Comparison of ENCODE assay signal across 8 cellular contexts in genomic region chr7:17680943-17681351, GRCh38.
DNase-seq lines count a peak whose midpoint lies in the region; ATAC-seq, FAIRE-seq and TF ChIP-seq lines count a peak whose summit lies in the region.

No MANE protein-coding gene starts in this region.

- no peak overlapping the region for H3K4me3 ChIP-seq in CD4-positive, CD25-positive, alpha-beta regulatory T cell (ENCODE audit: low read depth, low read length)
- no peak overlapping the region for H3K4me3 ChIP-seq in astrocyte (ENCODE audit: insufficient read depth, low read depth, low read length)
- H3K4me3 ChIP-seq in keratinocyte (ENCODE audit: control insufficient read depth in 2 of 3, extremely low read depth in 1 of 3, insufficient read depth in 2 of 3, low read depth in 1 of 3, low read length in 3 of 3): no peak overlapping the region
- H3K4me3 ChIP-seq in upper lobe of right lung: no peak overlapping the region

- ATAC-seq in CD4-positive, CD25-positive, alpha-beta regulatory T cell (ENCODE audit: low read depth in 2 of 2): no peak
- no peak for ATAC-seq in upper lobe of right lung
- no peak for ATAC-seq in activated CD4-positive, CD25-positive, alpha-beta regulatory T cell treated with anti-CD3 and anti-CD28 coated beads, Interleukin-2, amount 50 U/mL, for 24 hours

- TF ChIP-seq CTCF in HFFc6 (IDR thresholded peaks at IDR 0.05): peak; percentile 90
- TF ChIP-seq CTCF in astrocyte (IDR thresholded peaks at IDR 0.05; ENCODE audit: insufficient read depth, low read depth, low read length): peak; percentile 46
- TF ChIP-seq CTCF in keratinocyte (optimal IDR thresholded peaks at IDR 0.05 in 1 of 3, IDR thresholded peaks at IDR 0.05 in 1 of 3, conservative IDR thresholded peaks at IDR 0.05 in 1 of 3; ENCODE audit: extremely low read depth in 1 of 3, insufficient read depth in 2 of 3, low read length in 3 of 3): peak in 1 of 3 experiments; percentile 36
- TF ChIP-seq CTCF in upper lobe of right lung (IDR thresholded peaks at IDR 0.05): peak; percentile 65
- TF ChIP-seq CTCF in GM20000 (IDR thresholded peaks at IDR 0.05; ENCODE audit: extremely low read depth, missing control alignments): no peak

- no peaks in the 10 kb centered on the region for H3K4me1 ChIP-seq in CD4-positive, CD25-positive, alpha-beta regulatory T cell (ENCODE audit: control insufficient read depth, insufficient read depth, low read length, poor library complexity, severe bottlenecking)
- H3K4me1 ChIP-seq in astrocyte (ENCODE audit: insufficient read depth, low read length) (peaks cover 54% of the 10 kb centered on the region), keratinocyte (ENCODE audit: control insufficient read depth, extremely low read depth, insufficient read depth, low read length) (peaks cover 42% of the 10 kb centered on the region), upper lobe of right lung (peaks cover 12% of the 10 kb centered on the region)

- H3K27me3 Mint-ChIP-seq in CD4-positive, CD25-positive, alpha-beta regulatory T cell: no peaks in the 10 kb centered on the region
- H3K27me3 Mint-ChIP-seq in HFFc6 (ENCODE audit: insufficient read depth): no peaks in the 10 kb centered on the region; the same call in 1 of the 2 replicates
- H3K27me3 Mint-ChIP-seq in astrocyte (ENCODE audit: low read depth, unreplicated experiment): no peaks in the 10 kb centered on the region

- no peaks in the 10 kb centered on the region for H3K4me1 Mint-ChIP-seq in CD4-positive, CD25-positive, alpha-beta regulatory T cell
- H3K4me1 Mint-ChIP-seq in HFFc6 (ENCODE audit: low read depth): peaks cover 79% of the 10 kb centered on the region
- H3K4me1 Mint-ChIP-seq in astrocyte (ENCODE audit: low read depth, unreplicated experiment): peaks cover 45% of the 10 kb centered on the region

- no peak overlapping the region for H3K4me3 Mint-ChIP-seq in CD4-positive, CD25-positive, alpha-beta regulatory T cell
- H3K4me3 Mint-ChIP-seq in HFFc6: peak overlapping the region; percentile 74; the same call in 1 of the 2 replicates
- H3K4me3 Mint-ChIP-seq in astrocyte (ENCODE audit: unreplicated experiment): no peak overlapping the region

- H3K9ac ChIP-seq in astrocyte (ENCODE audit: low read length): peak overlapping the region; percentile 73
- H3K9ac ChIP-seq in keratinocyte (ENCODE audit: control insufficient read depth, extremely low read depth, insufficient read depth, low read length): peak overlapping the region; percentile 68

- no peaks in the 10 kb centered on the region for H3K9me1 ChIP-seq in keratinocyte (ENCODE audit: control insufficient read depth, extremely low read depth, insufficient read depth, low read length)

- no peaks in the 10 kb centered on the region for H4K20me1 ChIP-seq in astrocyte (ENCODE audit: insufficient read depth, low read length)
- no peaks in the 10 kb centered on the region for H4K20me1 ChIP-seq in keratinocyte (ENCODE audit: control insufficient read depth, extremely low read depth, insufficient read depth, low read length)

- intact Hi-C loops in upper lobe of right lung (cut with DNase I): no loop called here

- dilution Hi-C loops in keratinocyte (cut with MboI; ENCODE audit: extremely low pct_ligation_motif_present, low sequenced_read_pairs): no loop called here

- DNase-seq in CD4-positive, CD25-positive, alpha-beta regulatory T cell: peak in 2 of 3 donors; percentile 22 to 25
- DNase-seq in HFFc6 (peak; percentile 49), astrocyte (ENCODE audit: low read depth) (no peak), keratinocyte (ENCODE audit: low read depth, low spot score) (no peak), upper lobe of right lung (no peak), NCI-H2107 treated with DMSO at 0.1 percent for 48 hours (lab: John Stamatoyannopoulos, UW; ENCODE audit: unreplicated experiment) (no peak), GM20000 (ENCODE audit: low spot score) (no peak)

- H2AFZ ChIP-seq in astrocyte (ENCODE audit: low read depth, low read length): no peak overlapping the region
- H2AFZ ChIP-seq in keratinocyte (ENCODE audit: control insufficient read depth, low read length): no peak overlapping the region

- no peak overlapping the region for H3K27ac ChIP-seq in CD4-positive, CD25-positive, alpha-beta regulatory T cell (ENCODE audit: insufficient read depth, low read length, poor library complexity, severe bottlenecking)
- peak overlapping the region; percentile 87 for H3K27ac ChIP-seq in astrocyte (ENCODE audit: low read depth, low read length)
- peak overlapping the region; percentile 96 for H3K27ac ChIP-seq in keratinocyte (ENCODE audit: control insufficient read depth, insufficient read depth, low read length)
- no peak overlapping the region for H3K27ac ChIP-seq in upper lobe of right lung

- H3K36me3 Mint-ChIP-seq in CD4-positive, CD25-positive, alpha-beta regulatory T cell: no peaks in the 10 kb centered on the region
- H3K36me3 Mint-ChIP-seq in HFFc6 (ENCODE audit: low read depth) (no peaks in the 10 kb centered on the region), astrocyte (ENCODE audit: low read depth, unreplicated experiment) (no peaks in the 10 kb centered on the region)

- no peak overlapping the region for H3K27ac Mint-ChIP-seq in CD4-positive, CD25-positive, alpha-beta regulatory T cell
- H3K27ac Mint-ChIP-seq in HFFc6 (peak overlapping the region; percentile 85), astrocyte (ENCODE audit: unreplicated experiment) (peak overlapping the region; percentile 95)

- peaks cover 3% of the 10 kb centered on the region for H3K27me3 ChIP-seq in CD4-positive, CD25-positive, alpha-beta regulatory T cell (ENCODE audit: control insufficient read depth, insufficient read depth, low read length)
- no peaks in the 10 kb centered on the region for H3K27me3 ChIP-seq in astrocyte (ENCODE audit: insufficient read depth, low read length)
- no peaks in the 10 kb centered on the region for H3K27me3 ChIP-seq in keratinocyte (ENCODE audit: control insufficient read depth, extremely low read depth, insufficient read depth, low read length)
- H3K27me3 ChIP-seq in upper lobe of right lung: no peaks in the 10 kb centered on the region

- H3K36me3 ChIP-seq in CD4-positive, CD25-positive, alpha-beta regulatory T cell (ENCODE audit: control insufficient read depth, insufficient read depth, low read length): no peaks in the 10 kb centered on the region
- H3K36me3 ChIP-seq in astrocyte (ENCODE audit: insufficient read depth, low read length) (no peaks in the 10 kb centered on the region), keratinocyte (ENCODE audit: control insufficient read depth in 2 of 2, extremely low read depth in 1 of 2, insufficient read depth in 2 of 2, low read length in 2 of 2) (peaks cover 0 to 1% of the 10 kb centered on the region in 2 experiments), upper lobe of right lung (no peaks in the 10 kb centered on the region)

- H3K9me3 ChIP-seq in CD4-positive, CD25-positive, alpha-beta regulatory T cell (ENCODE audit: control insufficient read depth in 2 of 2, low read length in 2 of 2): no peaks in the 10 kb centered on the region
- H3K9me3 ChIP-seq in astrocyte (ENCODE audit: insufficient read depth, low read depth, low read length): no peaks in the 10 kb centered on the region
- no peaks in the 10 kb centered on the region for H3K9me3 ChIP-seq in keratinocyte (ENCODE audit: control insufficient read depth, low read depth, low read length)
- no peaks in the 10 kb centered on the region for H3K9me3 ChIP-seq in upper lobe of right lung

- no peaks in the 10 kb centered on the region for H3K79me2 ChIP-seq in astrocyte (ENCODE audit: insufficient read depth, low read length)
- H3K79me2 ChIP-seq in keratinocyte (ENCODE audit: control insufficient read depth, insufficient read depth, low read length): no peaks in the 10 kb centered on the region

- no peaks in the 10 kb centered on the region for H3K9me3 Mint-ChIP-seq in CD4-positive, CD25-positive, alpha-beta regulatory T cell
- H3K9me3 Mint-ChIP-seq in HFFc6: no peaks in the 10 kb centered on the region
- no peaks in the 10 kb centered on the region for H3K9me3 Mint-ChIP-seq in astrocyte (ENCODE audit: unreplicated experiment)

- H3K4me2 ChIP-seq in astrocyte (ENCODE audit: low read length): peak overlapping the region; percentile 73
- H3K4me2 ChIP-seq in keratinocyte (ENCODE audit: control insufficient read depth, extremely low read depth, insufficient read depth, low read depth, low read length): peak overlapping the region; percentile 70

- FAIRE-seq in astrocyte (lab: Jason Lieb, UNC) (peak; percentile 85), keratinocyte (lab: Jason Lieb, UNC) (no peak)

Comparison
In these comparisons a context has a peak if more than half of its experiments do, and no peak if none do; other contexts are left out.
1. DNase-seq: peak in CD4-positive, CD25-positive, alpha-beta regulatory T cell (2 of 3) and HFFc6 (single experiment); none in astrocyte (single experiment), keratinocyte (single experiment), upper lobe of right lung (single experiment), NCI-H2107 treated with DMSO at 0.1 percent for 48 hours (single experiment) and GM20000 (single experiment).
2. H3K27ac ChIP-seq: peak in astrocyte (single experiment) and keratinocyte (single experiment); none in CD4-positive, CD25-positive, alpha-beta regulatory T cell (single experiment) and upper lobe of right lung (single experiment).
3. H3K27ac Mint-ChIP-seq: peak in HFFc6 (single experiment) and astrocyte (single experiment); none in CD4-positive, CD25-positive, alpha-beta regulatory T cell (0 of 3).